In the genomic region with DNA sequence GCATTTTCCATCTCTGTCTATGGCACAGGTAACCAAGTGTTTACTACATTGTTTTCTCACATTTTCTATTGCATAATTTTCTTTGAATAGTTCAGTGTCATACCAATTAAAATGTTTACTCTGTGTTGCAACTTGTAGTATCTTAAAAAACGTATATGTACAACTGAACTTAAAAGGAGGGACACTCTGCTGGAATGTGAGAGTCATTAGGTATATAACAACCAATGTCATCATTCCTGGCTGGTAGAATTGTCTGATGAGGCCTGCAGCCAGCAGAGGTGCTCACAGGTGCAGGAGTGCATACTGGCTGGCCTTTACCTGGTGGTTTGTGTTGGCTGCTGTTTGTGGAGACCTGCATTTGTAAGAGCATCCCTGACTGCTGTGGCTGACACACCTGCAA, we compare ENCODE assay signal across 28 cellular contexts. TPM values are rescaled to one million over a fixed set of nuclear protein-coding genes. Genes with fewer than 3 reads are reported as not detected.
"Had no signal": no experiment of that assay in that cellular context is flagged by ENCODE, and none has a peak within 500 bp of the region (broad histone marks: within the 10 kb centered on the region; RNA-seq: fewer than 3 reads in every experiment).

No MANE protein-coding gene starts in this region.

- H3K27me3 ChIP-seq: heart left ventricle, ovary, sigmoid colon, spleen, stomach, testis, thyroid gland, transverse colon, upper lobe of left lung had no signal

- H3K9me3 ChIP-seq: heart left ventricle, left ventricle myocardium inferior, mucosa of descending colon, ovary, prostate gland, sigmoid colon, spleen, stomach, testis, thyroid gland, transverse colon, upper lobe of left lung had no signal

- H3K27ac ChIP-seq: heart left ventricle, left ventricle myocardium inferior, ovary, prostate gland, sigmoid colon, spleen, stomach, testis, thyroid gland, transverse colon, upper lobe of left lung had no signal

- H3K4me3 ChIP-seq: heart left ventricle, left ventricle myocardium inferior, lung, mucosa of descending colon, ovary, prostate gland, sigmoid colon, spleen, stomach, testis, thyroid gland, transverse colon, upper lobe of left lung had no signal

- ATAC-seq: heart left ventricle; mucosa of descending colon; naive thymus-derived CD4-positive, alpha-beta T cell; natural killer cell treated with Interleukin-12 subunit alpha and Interleukin-12 subunit beta and Interleukin-15 and Interleukin-18, amount 100 ng/mL, for 72 hours; right cardiac atrium; stimulated activated memory B cell treated with anti-CD40 and anti-IgM and Interleukin-4, amounts not matched to agents 10 μg/mL and 1 μg/mL and 100 μg/mL, for 72 hours; stimulated activated naive CD8-positive, alpha-beta T cell treated with anti-CD3 and anti-CD28 coated beads, Interleukin-15, Interleukin-2, amounts not matched to agents 100 U/mL and 50 U/mL, for 24 hours had no signal

- FAIRE-seq: islet of Langerhans, small intestine had no signal

- H3K36me3 ChIP-seq: ovary, prostate gland, thyroid gland, transverse colon had no signal

- DNase-seq: heart left ventricle; hypothalamus; immature natural killer cell; left ventricle myocardium inferior; mesendoderm; midbrain; mucosa of descending colon; naive thymus-derived CD4-positive, alpha-beta T cell; ovary; retina; right cardiac atrium; sigmoid colon; small intestine; spleen; stimulated activated CD4-positive, alpha-beta T cell treated with anti-CD3 and anti-CD28 coated beads, Interleukin-4, amount 100 ng/mL, for 24 hours; stimulated activated naive CD8-positive, alpha-beta T cell treated with anti-CD3 and anti-CD28 coated beads, Interleukin-15, Interleukin-2, amounts not matched to agents 100 U/mL and 50 U/mL, for 24 hours; stomach; testis; thyroid gland; transverse colon; upper lobe of left lung had no signal

- H3K4me1 ChIP-seq: left ventricle myocardium inferior, prostate gland, testis, thyroid gland had no signal

RNA-seq across cellular contexts. Expression of gene RARRES1, which starts 19.1 kb away (rescaled TPM):
- total RNA-seq: myocyte; naive thymus-derived CD4-positive, alpha-beta T cell; natural killer cell treated with Interleukin-12 subunit alpha and Interleukin-12 subunit beta and Interleukin-15 and Interleukin-18, amount 100 ng/mL, for 72 hours had no signal
- polyA plus RNA-seq: immature natural killer cell; naive thymus-derived CD4-positive, alpha-beta T cell; neural cell had no signal
